ENCODE assay signal across 10 cellular contexts in genomic region chr11:126147268-126148111, GRCh38.
DNase-seq lines count a peak whose midpoint lies in the region; ATAC-seq and TF ChIP-seq lines count a peak whose summit lies in the region.
"Had no signal": no experiment of that assay in that cellular context is flagged by ENCODE, and none has a peak within 500 bp of the region (broad histone marks: within the 10 kb centered on the region; RNA-seq: fewer than 3 reads in every experiment).

No MANE protein-coding gene starts in this region.

- peaks cover 6% of the 10 kb centered on the region for H3K36me3 Mint-ChIP-seq in stimulated activated memory B cell treated with anti-CD40 and anti-IgM and Interleukin-4, amounts not matched to agents 10 μg/mL and 1 μg/mL and 100 μg/mL, for 72 hours

- no peak overlapping the region for H3K27ac Mint-ChIP-seq in stimulated activated memory B cell treated with anti-CD40 and anti-IgM and Interleukin-4, amounts not matched to agents 10 μg/mL and 1 μg/mL and 100 μg/mL, for 72 hours
- H3K27ac Mint-ChIP-seq: activated T-helper 17 cell treated with anti-CD3 and anti-CD28 coated beads, Interleukin-2, amount 50 U/mL, for 72 hours had no signal

- peaks cover 32% of the 10 kb centered on the region for H3K27me3 Mint-ChIP-seq in stimulated activated memory B cell treated with anti-CD40 and anti-IgM and Interleukin-4, amounts not matched to agents 10 μg/mL and 1 μg/mL and 100 μg/mL, for 72 hours

- no peak for TF ChIP-seq CTCF in GM13977 (IDR thresholded peaks at IDR 0.05; ENCODE audit: extremely low read depth, insufficient read depth, missing control alignments)

- H3K4me1 Mint-ChIP-seq in stimulated activated memory B cell treated with anti-CD40 and anti-IgM and Interleukin-4, amounts not matched to agents 10 μg/mL and 1 μg/mL and 100 μg/mL, for 72 hours, result no peaks in the 10 kb centered on the region

- no peak overlapping the region for H3K4me3 Mint-ChIP-seq in stimulated activated memory B cell treated with anti-CD40 and anti-IgM and Interleukin-4, amounts not matched to agents 10 μg/mL and 1 μg/mL and 100 μg/mL, for 72 hours
- H3K4me3 Mint-ChIP-seq: activated T-helper 17 cell treated with anti-CD3 and anti-CD28 coated beads, Interleukin-2, amount 50 U/mL, for 72 hours had no signal

- in situ Hi-C loops in GM13977 (cut with MboI; ENCODE audit: low pct_unique_long_range_greater_than_20kb, low sequenced_read_pairs, unreplicated experiment), result no loop called here

- peak; percentile 46 to 64 (median 51) for DNase-seq in NCI-H1417 (lab: John Stamatoyannopoulos, UW)
- DNase-seq in NCI-H1417 treated with DMSO at 0.1 percent for 48 hours (lab: John Stamatoyannopoulos, UW), result no peak
- DNase-seq in NCI-H69 (lab: John Stamatoyannopoulos, UW), result peak; percentile 57
- no peak for DNase-seq in left colon
- DNase-seq in KG1 (lab: John Stamatoyannopoulos, UW), result no peak
- DNase-seq in GM13977 (ENCODE audit: low spot score), result no peak
- DNase-seq: activated CD4-positive, alpha-beta T cell treated with anti-CD3 and anti-CD28 coated beads for 48 hours had no signal

- H3K9me3 Mint-ChIP-seq in stimulated activated memory B cell treated with anti-CD40 and anti-IgM and Interleukin-4, amounts not matched to agents 10 μg/mL and 1 μg/mL and 100 μg/mL, for 72 hours, result peaks cover 9% of the 10 kb centered on the region

- intact Hi-C loops in left colon (cut with DNase I, micrococcal nuclease), result no loop called here

- peak; percentile 27 for ATAC-seq in left colon
- ATAC-seq in stimulated activated memory B cell treated with anti-CD40 and anti-IgM and Interleukin-4, amounts not matched to agents 10 μg/mL and 1 μg/mL and 100 μg/mL, for 72 hours, result peak; percentile 28
- ATAC-seq in GM19455 (IDR thresholded peaks at IDR 0.05; ENCODE audit: unreplicated experiment), result no peak
- ATAC-seq: activated T-helper 17 cell treated with anti-CD3 and anti-CD28 coated beads, Interleukin-2, amount 50 U/mL, for 72 hours had no signal

Comparison
In these comparisons a context has a peak if more than half of its experiments do, and no peak if none do; other contexts are left out.
1. DNase-seq: peak in NCI-H1417 (3 of 3) and NCI-H69 (single experiment); none in NCI-H1417 treated with DMSO at 0.1 percent for 48 hours (single experiment), left colon (0 of 2), KG1 (single experiment) and GM13977 (single experiment).